Comparison of ENCODE assay signal across 1 cellular context in genomic region chr9:70462300-70462699, GRCh38.
TF ChIP-seq lines count a peak whose summit lies in the region.

No MANE protein-coding gene starts in this region.

TF ChIP-seq in IMR-90, 13 proteins besides CTCF, POLR2A, EP300 and RAD21 (continued from another document):
- TF ChIP-seq USF2 (IDR thresholded peaks at IDR 0.05; ENCODE audit: low read depth, low read length) = no peak
